In the genomic region with DNA sequence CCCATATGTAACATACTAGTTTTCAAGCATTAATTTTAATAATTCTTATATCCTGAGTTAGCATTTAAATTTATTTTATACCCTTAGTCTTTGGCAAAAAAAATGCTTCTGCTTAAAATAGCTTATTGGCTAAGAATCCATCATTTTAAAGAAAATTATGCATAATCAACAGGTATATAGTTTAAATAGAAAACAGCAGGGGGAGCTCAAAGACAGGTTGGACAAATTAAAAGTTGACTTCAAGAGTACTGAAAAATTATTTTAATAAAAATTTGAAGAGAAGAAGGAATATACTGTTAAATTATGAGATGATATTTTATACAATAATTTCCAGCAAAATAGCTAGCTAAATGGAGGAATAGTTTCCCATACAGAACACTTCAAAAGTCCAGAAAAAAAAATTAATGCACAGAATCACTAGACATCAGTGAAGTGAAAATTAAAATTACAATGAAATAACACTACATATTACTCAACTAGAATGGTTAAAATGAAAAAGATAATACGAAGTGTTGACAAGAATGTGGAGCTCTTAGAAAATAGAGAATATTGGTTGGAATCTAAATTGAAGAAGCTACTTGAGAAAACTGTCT, we compare ENCODE assay signal across 1 cellular context.
TF ChIP-seq lines count a peak whose summit lies in the region.

No MANE protein-coding gene starts in this region.

TF ChIP-seq in HepG2, 621 proteins besides CTCF, POLR2A, EP300 and RAD21 (continued from another document):
- TF ChIP-seq RARA (CRISPR knock-in tag; IDR thresholded peaks at IDR 0.05) (no peak), TMF1 (CRISPR knock-in tag; IDR thresholded peaks at IDR 0.05; ENCODE audit: low read depth) (no peak), WIZ (CRISPR knock-in tag; IDR thresholded peaks at IDR 0.05) (no peak), SKI (IDR thresholded peaks at IDR 0.05; ENCODE audit: partially characterized antibody) (no peak)
- TF ChIP-seq, protein P1, sequence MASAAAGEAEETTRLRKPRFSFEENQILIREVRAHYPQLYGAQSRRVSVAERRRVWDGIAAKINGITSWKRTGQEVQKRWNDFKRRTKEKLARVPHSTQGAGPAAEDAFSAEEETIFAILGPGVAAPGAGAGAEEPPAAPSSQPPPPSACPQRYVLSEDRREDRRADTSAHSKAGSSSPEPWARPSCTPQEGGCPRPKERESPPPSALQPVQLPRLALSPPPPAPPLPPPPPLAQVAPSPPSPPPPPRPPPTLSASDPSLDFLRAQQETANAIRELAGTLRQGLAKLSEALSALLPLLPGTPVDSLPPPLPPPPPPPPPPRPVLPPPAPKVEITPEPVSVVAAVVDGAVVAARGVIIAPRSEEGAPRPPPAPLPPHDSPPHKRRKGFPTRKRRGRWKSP (CRISPR knock-in tag; IDR thresholded peaks at IDR 0.05): no peak
